ENCODE assay signal across 8 cellular contexts in genomic region chr4:165208322-165208652, GRCh38. TPM values are rescaled to one million over a fixed set of nuclear protein-coding genes. Genes with fewer than 3 reads are reported as not detected.
DNase-seq lines count a peak whose midpoint lies in the region; ATAC-seq, FAIRE-seq and TF ChIP-seq lines count a peak whose summit lies in the region.

No MANE protein-coding gene starts in this region.

- ATAC-seq in T-cell (replicated peaks in 1 of 4) (no peak), GM21526 (IDR thresholded peaks at IDR 0.05; ENCODE audit: low FRiP score, unreplicated experiment) (no peak), HG03460 (IDR thresholded peaks at IDR 0.05; ENCODE audit: unreplicated experiment) (no peak)

- no peaks in the 10 kb centered on the region for H3K9me3 Mint-ChIP-seq in T-cell

- H3K9me3 ChIP-seq in HAP-1 (no peaks in the 10 kb centered on the region), skeletal muscle satellite cell (replicated peaks; ENCODE audit: low read length) (no peaks in the 10 kb centered on the region)

- H3K4me3 ChIP-seq in HAP-1: peak overlapping the region; percentile 61
- H3K4me3 ChIP-seq in fibroblast of villous mesenchyme (ENCODE audit: low read depth, low read length): peak overlapping the region; percentile 88
- peak overlapping the region; percentile 90 for H3K4me3 ChIP-seq in skeletal muscle satellite cell (ENCODE audit: low read length)

- DNase-seq in HAP-1 (ENCODE audit: low spot score in 2 of 2) (no peak), T-cell (peak in 7 of 34 experiments; percentile 0 to 15 (median 4)), fibroblast of villous mesenchyme (ENCODE audit: low read depth) (peak; percentile 11), H54 (ENCODE audit: insufficient read length, low spot score) (no peak), NCI-H774 (lab: John Stamatoyannopoulos, UW) (no peak)

- H3K27me3 Mint-ChIP-seq in T-cell: no peaks in the 10 kb centered on the region

- H3K36me3 Mint-ChIP-seq in T-cell: no peaks in the 10 kb centered on the region

- TF ChIP-seq CTCF in fibroblast of villous mesenchyme (IDR thresholded peaks at IDR 0.05; ENCODE audit: insufficient read depth, low read depth, low read length): no peak

- peak overlapping the region; percentile 85 to 91 for H3K27ac Mint-ChIP-seq in T-cell

- H3K9ac ChIP-seq in skeletal muscle satellite cell (ENCODE audit: low read depth, low read length): peak overlapping the region; percentile 82

- in situ Hi-C loops in HAP-1 (cut with MboI; ENCODE audit: low sequenced_read_pairs): no loop called here

- FAIRE-seq in H54 (lab: Jason Lieb, UNC): no peak

- peak overlapping the region; percentile 83 to 92 (median 91) for H3K4me3 Mint-ChIP-seq in T-cell

- TF ChIP-seq POLR2A in H54 (IDR thresholded peaks at IDR 0.05; ENCODE audit: low read depth, low read length): no peak

- H3K4me1 Mint-ChIP-seq in T-cell: peaks cover 79 to 84% (median 80%) of the 10 kb centered on the region in 3 donors

- H3K4me1 ChIP-seq in HAP-1 (peaks cover 41% of the 10 kb centered on the region), skeletal muscle satellite cell (ENCODE audit: control insufficient read depth, insufficient read depth, low read length) (peaks cover 34% of the 10 kb centered on the region)

- H3K4me2 ChIP-seq in skeletal muscle satellite cell (ENCODE audit: low read length): peak overlapping the region; percentile 84

- H3K36me3 ChIP-seq in HAP-1 (replicated peaks) (no peaks in the 10 kb centered on the region), skeletal muscle satellite cell (ENCODE audit: insufficient read depth, low read length) (no peaks in the 10 kb centered on the region)

- H3K27me3 ChIP-seq in HAP-1 (ENCODE audit: low read depth) (no peaks in the 10 kb centered on the region), skeletal muscle satellite cell (ENCODE audit: control insufficient read depth, insufficient read depth, low read length) (no peaks in the 10 kb centered on the region)

- CTCF ChIA-PET in T-cell (lab: Charles Lee): no interaction called here

- POLR2A ChIA-PET in T-cell (lab: Charles Lee): interaction anchor here in 1 of 2 donors (0.6 kb wide), 2 partner anchors 101 to 141 kb away, joined by 3 to 4 read pairs; no protein-coding TSS in a partner anchor

RNA-seq across cellular contexts. Expression of gene KLHL2, which starts 0.9 kb away (rescaled TPM):
- total RNA-seq in T-cell: 10 to 100 TPM; 18.9 to 24.6 (median 21.1) TPM
- total RNA-seq in fibroblast of villous mesenchyme: 11.0 and 16.4 TPM in 2 replicates
- total RNA-seq in skeletal muscle satellite cell (2012; rRNA removed): 7.1 and 10.9 TPM in 2 replicates
